In the genomic region with DNA sequence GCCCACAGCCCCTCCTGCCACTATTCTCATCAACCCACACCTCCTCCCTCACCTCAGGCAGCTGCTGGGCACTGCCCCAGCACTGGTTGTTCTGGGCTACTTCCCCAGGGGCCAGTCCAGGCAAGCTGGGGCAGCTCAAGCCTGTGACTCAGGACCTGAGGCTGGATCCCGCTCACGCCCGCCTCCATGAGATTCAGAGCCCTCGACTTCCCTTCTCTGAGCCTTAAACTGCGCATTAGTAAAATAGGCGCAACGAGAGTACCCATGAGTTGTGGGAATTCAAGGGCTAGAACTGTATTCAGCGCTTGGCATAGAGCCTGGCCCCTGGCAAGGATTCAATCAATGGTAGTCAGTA, we compare ENCODE assay signal across 8 cellular contexts. TPM values are rescaled to one million over a fixed set of nuclear protein-coding genes. Genes with fewer than 3 reads are reported as not detected.
DNase-seq lines count a peak whose midpoint lies in the region; ATAC-seq and TF ChIP-seq lines count a peak whose summit lies in the region.

No MANE protein-coding gene starts in this region.

- peak overlapping the region; percentile 56 for H3K4me3 ChIP-seq in HUES64 (ENCODE audit: low read length)

- H3K4me1 Mint-ChIP-seq in naive thymus-derived CD8-positive, alpha-beta T cell = peaks cover 21 to 67% (median 51%) of the 10 kb centered on the region in 4 donors

- H3K4me1 ChIP-seq in HUES64 (ENCODE audit: insufficient read depth, low read length) = peaks cover 23% of the 10 kb centered on the region

- peak overlapping the region; percentile 55 for H3K27ac ChIP-seq in HUES64 (ENCODE audit: low read depth, low read length)

- no peaks in the 10 kb centered on the region for H3K9me3 ChIP-seq in HUES64 (ENCODE audit: insufficient read depth, low read depth, low read length)

- no peaks in the 10 kb centered on the region for H3K9me3 Mint-ChIP-seq in naive thymus-derived CD8-positive, alpha-beta T cell

- no peaks in the 10 kb centered on the region for H3K27me3 Mint-ChIP-seq in naive thymus-derived CD8-positive, alpha-beta T cell

- ATAC-seq in SK-N-SH treated with all-trans-retinoic acid at 6 μM for 48 hours = peak; percentile 58
- peak; percentile 75 for ATAC-seq in esophagus mucosa
- ATAC-seq in naive thymus-derived CD8-positive, alpha-beta T cell = peak in 1 of 2 donors; percentile 4
- ATAC-seq in GM18870 (IDR thresholded peaks at IDR 0.05; ENCODE audit: unreplicated experiment) = no peak

- POLR2A ChIA-PET in naive thymus-derived CD8-positive, alpha-beta T cell (lab: Charles Lee) = interaction anchor here (1.0 to 4.9 kb wide), 5 partner anchors 9 to 52 kb away, joined by 5 to 68 read pairs (median 6); no protein-coding TSS in a partner anchor

- no peaks in the 10 kb centered on the region for H3K36me3 ChIP-seq in HUES64 (ENCODE audit: insufficient read depth, low read length)

- H3K36me3 Mint-ChIP-seq in naive thymus-derived CD8-positive, alpha-beta T cell = no peaks in the 10 kb centered on the region

- peak overlapping the region; percentile 78 to 91 (median 87) for H3K4me3 Mint-ChIP-seq in naive thymus-derived CD8-positive, alpha-beta T cell

- peak overlapping the region; percentile 55 for H3K9ac ChIP-seq in HUES64 (ENCODE audit: low read depth, low read length)

- DNase-seq in DMS 273 (lab: John Stamatoyannopoulos, UW; ENCODE audit: unreplicated experiment) (peak; percentile 85), KG1 (lab: John Stamatoyannopoulos, UW) (no peak)
- DNase-seq in naive thymus-derived CD8-positive, alpha-beta T cell = peak in 1 of 10 donors; percentile 23
- DNase-seq in stimulated activated CD4-positive, alpha-beta T cell treated with anti-CD3 and anti-CD28 coated beads, Interleukin-1b, Interleukin-23, amount 100 ng/mL, for 48 hours = no peak

- 51% methylated on average over 8 of the region's 8 CpGs for WGBS in HUES64

- H3K27ac Mint-ChIP-seq in naive thymus-derived CD8-positive, alpha-beta T cell = peak overlapping the region; percentile 64 to 91 (median 84)

- H3K27me3 ChIP-seq in HUES64 (ENCODE audit: insufficient read depth, low read length) = peaks cover 17% of the 10 kb centered on the region

TF ChIP-seq in SK-N-SH treated with all-trans-retinoic acid at 6 μM for 48 hours, 23 proteins besides CTCF, POLR2A, EP300 and RAD21:
- TF ChIP-seq, protein P1, sequence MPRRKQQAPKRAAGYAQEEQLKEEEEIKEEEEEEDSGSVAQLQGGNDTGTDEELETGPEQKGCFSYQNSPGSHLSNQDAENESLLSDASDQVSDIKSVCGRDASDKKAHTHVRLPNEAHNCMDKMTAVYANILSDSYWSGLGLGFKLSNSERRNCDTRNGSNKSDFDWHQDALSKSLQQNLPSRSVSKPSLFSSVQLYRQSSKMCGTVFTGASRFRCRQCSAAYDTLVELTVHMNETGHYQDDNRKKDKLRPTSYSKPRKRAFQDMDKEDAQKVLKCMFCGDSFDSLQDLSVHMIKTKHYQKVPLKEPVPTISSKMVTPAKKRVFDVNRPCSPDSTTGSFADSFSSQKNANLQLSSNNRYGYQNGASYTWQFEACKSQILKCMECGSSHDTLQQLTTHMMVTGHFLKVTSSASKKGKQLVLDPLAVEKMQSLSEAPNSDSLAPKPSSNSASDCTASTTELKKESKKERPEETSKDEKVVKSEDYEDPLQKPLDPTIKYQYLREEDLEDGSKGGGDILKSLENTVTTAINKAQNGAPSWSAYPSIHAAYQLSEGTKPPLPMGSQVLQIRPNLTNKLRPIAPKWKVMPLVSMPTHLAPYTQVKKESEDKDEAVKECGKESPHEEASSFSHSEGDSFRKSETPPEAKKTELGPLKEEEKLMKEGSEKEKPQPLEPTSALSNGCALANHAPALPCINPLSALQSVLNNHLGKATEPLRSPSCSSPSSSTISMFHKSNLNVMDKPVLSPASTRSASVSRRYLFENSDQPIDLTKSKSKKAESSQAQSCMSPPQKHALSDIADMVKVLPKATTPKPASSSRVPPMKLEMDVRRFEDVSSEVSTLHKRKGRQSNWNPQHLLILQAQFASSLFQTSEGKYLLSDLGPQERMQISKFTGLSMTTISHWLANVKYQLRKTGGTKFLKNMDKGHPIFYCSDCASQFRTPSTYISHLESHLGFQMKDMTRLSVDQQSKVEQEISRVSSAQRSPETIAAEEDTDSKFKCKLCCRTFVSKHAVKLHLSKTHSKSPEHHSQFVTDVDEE (CRISPR knock-in tag; IDR thresholded peaks at IDR 0.05) = no peak
- TF ChIP-seq ESRRG (CRISPR knock-in tag; IDR thresholded peaks at IDR 0.05) = no peak
- TF ChIP-seq PPARA (CRISPR knock-in tag; IDR thresholded peaks at IDR 0.05; ENCODE audit: borderline replicate concordance) = no peak
- TF ChIP-seq BACH2 (CRISPR knock-in tag; IDR thresholded peaks at IDR 0.05; ENCODE audit: borderline replicate concordance) = no peak
- no peak for TF ChIP-seq RARB (CRISPR knock-in tag; IDR thresholded peaks at IDR 0.05)
- TF ChIP-seq ZFP30 (CRISPR knock-in tag; IDR thresholded peaks at IDR 0.05) = no peak
- TF ChIP-seq OSR1 (CRISPR knock-in tag; IDR thresholded peaks at IDR 0.05) = no peak
- no peak for TF ChIP-seq POU6F1 (CRISPR knock-in tag; IDR thresholded peaks at IDR 0.05; ENCODE audit: borderline replicate concordance, low read depth)
- no peak for TF ChIP-seq CSRNP3 (CRISPR knock-in tag; IDR thresholded peaks at IDR 0.05)
- TF ChIP-seq, protein P2, sequence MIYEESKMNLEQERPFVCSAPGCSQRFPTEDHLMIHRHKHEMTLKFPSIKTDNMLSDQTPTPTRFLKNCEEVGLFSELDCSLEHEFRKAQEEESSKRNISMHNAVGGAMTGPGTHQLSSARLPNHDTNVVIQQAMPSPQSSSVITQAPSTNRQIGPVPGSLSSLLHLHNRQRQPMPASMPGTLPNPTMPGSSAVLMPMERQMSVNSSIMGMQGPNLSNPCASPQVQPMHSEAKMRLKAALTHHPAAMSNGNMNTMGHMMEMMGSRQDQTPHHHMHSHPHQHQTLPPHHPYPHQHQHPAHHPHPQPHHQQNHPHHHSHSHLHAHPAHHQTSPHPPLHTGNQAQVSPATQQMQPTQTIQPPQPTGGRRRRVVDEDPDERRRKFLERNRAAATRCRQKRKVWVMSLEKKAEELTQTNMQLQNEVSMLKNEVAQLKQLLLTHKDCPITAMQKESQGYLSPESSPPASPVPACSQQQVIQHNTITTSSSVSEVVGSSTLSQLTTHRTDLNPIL (CRISPR knock-in tag; IDR thresholded peaks at IDR 0.05; ENCODE audit: low read depth) = no peak
- no peak for TF ChIP-seq ZC3H10 (CRISPR knock-in tag; IDR thresholded peaks at IDR 0.05)
- TF ChIP-seq ZNF70 (CRISPR knock-in tag; IDR thresholded peaks at IDR 0.05) = no peak
- no peak for TF ChIP-seq TCF4 (CRISPR knock-in tag; IDR thresholded peaks at IDR 0.05; ENCODE audit: borderline replicate concordance)
- no peak; the same call in 1 of the 2 replicates for TF ChIP-seq CSDC2 (CRISPR knock-in tag; IDR thresholded peaks at IDR 0.05)

RNA-seq across cellular contexts. Expression of gene CD82, which starts 0.8 kb away (rescaled TPM):
- polyA plus RNA-seq in HUES64 (2013, experiment 1 of 2) = 6.9 TPM
- polyA plus RNA-seq in HUES64 (2013, experiment 2 of 2) = 7.4 TPM
- total RNA-seq in esophagus mucosa = 292 TPM
- total RNA-seq in naive thymus-derived CD8-positive, alpha-beta T cell = 10 to 100 TPM; 24.1 to 28.7 TPM
- polyA plus RNA-seq in naive thymus-derived CD8-positive, alpha-beta T cell = 10 to 100 TPM; 21.1 to 29.9 (median 21.1) TPM
